2 cellular contexts compared by ENCODE assay signal in the genomic region with DNA sequence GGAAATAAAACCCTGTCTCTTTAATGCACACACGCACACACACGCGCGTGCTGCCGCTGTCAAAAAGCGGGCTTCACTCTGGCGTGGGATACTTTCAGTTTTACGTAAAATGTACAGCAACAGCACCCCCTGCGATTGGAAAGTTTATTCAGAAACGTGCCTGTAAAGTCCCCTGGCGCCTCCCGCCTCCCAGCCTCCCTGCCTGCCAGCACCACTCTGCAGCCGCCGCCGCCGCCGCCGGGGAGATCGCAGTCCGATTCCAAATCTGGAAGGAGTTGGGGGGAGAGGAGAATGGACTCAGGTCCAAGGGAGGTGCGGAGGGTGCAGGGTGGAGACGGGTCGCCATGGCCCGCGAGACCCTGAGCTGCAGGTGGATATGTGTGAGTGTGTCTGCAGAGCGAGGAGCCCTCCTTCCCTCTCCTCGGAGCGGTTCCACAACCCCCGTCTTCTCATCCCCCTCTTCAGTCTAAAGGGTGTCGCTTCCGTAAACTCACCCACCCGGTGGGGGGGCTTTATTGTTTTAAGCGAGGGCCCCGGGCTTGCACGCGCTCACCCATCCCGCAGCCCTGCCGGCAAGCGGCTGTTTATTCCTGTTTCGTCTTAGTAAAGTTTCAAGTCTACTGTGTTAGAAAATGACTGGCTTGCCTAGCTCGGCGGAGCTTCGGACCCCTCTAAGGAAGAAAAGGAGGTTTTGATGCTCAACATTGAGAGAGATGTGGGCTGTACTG.
A peak's percentile ranks its signal among the peaks of the same experiment; 100 is the strongest.
TF ChIP-seq lines count a peak whose summit lies in the region.

No MANE protein-coding gene starts in this region.

TF ChIP-seq in GM23338, 12 proteins besides CTCF, POLR2A, EP300 and RAD21 (continued from another document and continues in another):
- TF ChIP-seq, protein P1, sequence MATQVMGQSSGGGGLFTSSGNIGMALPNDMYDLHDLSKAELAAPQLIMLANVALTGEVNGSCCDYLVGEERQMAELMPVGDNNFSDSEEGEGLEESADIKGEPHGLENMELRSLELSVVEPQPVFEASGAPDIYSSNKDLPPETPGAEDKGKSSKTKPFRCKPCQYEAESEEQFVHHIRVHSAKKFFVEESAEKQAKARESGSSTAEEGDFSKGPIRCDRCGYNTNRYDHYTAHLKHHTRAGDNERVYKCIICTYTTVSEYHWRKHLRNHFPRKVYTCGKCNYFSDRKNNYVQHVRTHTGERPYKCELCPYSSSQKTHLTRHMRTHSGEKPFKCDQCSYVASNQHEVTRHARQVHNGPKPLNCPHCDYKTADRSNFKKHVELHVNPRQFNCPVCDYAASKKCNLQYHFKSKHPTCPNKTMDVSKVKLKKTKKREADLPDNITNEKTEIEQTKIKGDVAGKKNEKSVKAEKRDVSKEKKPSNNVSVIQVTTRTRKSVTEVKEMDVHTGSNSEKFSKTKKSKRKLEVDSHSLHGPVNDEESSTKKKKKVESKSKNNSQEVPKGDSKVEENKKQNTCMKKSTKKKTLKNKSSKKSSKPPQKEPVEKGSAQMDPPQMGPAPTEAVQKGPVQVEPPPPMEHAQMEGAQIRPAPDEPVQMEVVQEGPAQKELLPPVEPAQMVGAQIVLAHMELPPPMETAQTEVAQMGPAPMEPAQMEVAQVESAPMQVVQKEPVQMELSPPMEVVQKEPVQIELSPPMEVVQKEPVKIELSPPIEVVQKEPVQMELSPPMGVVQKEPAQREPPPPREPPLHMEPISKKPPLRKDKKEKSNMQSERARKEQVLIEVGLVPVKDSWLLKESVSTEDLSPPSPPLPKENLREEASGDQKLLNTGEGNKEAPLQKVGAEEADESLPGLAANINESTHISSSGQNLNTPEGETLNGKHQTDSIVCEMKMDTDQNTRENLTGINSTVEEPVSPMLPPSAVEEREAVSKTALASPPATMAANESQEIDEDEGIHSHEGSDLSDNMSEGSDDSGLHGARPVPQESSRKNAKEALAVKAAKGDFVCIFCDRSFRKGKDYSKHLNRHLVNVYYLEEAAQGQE (IDR thresholded peaks at IDR 0.05; ENCODE audit: unreplicated experiment), result no peak
- TF ChIP-seq, protein P2, sequence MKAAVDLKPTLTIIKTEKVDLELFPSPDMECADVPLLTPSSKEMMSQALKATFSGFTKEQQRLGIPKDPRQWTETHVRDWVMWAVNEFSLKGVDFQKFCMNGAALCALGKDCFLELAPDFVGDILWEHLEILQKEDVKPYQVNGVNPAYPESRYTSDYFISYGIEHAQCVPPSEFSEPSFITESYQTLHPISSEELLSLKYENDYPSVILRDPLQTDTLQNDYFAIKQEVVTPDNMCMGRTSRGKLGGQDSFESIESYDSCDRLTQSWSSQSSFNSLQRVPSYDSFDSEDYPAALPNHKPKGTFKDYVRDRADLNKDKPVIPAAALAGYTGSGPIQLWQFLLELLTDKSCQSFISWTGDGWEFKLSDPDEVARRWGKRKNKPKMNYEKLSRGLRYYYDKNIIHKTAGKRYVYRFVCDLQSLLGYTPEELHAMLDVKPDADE (IDR thresholded peaks at IDR 0.05), result no peak
- no peak for TF ChIP-seq STAT1 (IDR thresholded peaks at IDR 0.05; ENCODE audit: unreplicated experiment)
- TF ChIP-seq, protein P3, sequence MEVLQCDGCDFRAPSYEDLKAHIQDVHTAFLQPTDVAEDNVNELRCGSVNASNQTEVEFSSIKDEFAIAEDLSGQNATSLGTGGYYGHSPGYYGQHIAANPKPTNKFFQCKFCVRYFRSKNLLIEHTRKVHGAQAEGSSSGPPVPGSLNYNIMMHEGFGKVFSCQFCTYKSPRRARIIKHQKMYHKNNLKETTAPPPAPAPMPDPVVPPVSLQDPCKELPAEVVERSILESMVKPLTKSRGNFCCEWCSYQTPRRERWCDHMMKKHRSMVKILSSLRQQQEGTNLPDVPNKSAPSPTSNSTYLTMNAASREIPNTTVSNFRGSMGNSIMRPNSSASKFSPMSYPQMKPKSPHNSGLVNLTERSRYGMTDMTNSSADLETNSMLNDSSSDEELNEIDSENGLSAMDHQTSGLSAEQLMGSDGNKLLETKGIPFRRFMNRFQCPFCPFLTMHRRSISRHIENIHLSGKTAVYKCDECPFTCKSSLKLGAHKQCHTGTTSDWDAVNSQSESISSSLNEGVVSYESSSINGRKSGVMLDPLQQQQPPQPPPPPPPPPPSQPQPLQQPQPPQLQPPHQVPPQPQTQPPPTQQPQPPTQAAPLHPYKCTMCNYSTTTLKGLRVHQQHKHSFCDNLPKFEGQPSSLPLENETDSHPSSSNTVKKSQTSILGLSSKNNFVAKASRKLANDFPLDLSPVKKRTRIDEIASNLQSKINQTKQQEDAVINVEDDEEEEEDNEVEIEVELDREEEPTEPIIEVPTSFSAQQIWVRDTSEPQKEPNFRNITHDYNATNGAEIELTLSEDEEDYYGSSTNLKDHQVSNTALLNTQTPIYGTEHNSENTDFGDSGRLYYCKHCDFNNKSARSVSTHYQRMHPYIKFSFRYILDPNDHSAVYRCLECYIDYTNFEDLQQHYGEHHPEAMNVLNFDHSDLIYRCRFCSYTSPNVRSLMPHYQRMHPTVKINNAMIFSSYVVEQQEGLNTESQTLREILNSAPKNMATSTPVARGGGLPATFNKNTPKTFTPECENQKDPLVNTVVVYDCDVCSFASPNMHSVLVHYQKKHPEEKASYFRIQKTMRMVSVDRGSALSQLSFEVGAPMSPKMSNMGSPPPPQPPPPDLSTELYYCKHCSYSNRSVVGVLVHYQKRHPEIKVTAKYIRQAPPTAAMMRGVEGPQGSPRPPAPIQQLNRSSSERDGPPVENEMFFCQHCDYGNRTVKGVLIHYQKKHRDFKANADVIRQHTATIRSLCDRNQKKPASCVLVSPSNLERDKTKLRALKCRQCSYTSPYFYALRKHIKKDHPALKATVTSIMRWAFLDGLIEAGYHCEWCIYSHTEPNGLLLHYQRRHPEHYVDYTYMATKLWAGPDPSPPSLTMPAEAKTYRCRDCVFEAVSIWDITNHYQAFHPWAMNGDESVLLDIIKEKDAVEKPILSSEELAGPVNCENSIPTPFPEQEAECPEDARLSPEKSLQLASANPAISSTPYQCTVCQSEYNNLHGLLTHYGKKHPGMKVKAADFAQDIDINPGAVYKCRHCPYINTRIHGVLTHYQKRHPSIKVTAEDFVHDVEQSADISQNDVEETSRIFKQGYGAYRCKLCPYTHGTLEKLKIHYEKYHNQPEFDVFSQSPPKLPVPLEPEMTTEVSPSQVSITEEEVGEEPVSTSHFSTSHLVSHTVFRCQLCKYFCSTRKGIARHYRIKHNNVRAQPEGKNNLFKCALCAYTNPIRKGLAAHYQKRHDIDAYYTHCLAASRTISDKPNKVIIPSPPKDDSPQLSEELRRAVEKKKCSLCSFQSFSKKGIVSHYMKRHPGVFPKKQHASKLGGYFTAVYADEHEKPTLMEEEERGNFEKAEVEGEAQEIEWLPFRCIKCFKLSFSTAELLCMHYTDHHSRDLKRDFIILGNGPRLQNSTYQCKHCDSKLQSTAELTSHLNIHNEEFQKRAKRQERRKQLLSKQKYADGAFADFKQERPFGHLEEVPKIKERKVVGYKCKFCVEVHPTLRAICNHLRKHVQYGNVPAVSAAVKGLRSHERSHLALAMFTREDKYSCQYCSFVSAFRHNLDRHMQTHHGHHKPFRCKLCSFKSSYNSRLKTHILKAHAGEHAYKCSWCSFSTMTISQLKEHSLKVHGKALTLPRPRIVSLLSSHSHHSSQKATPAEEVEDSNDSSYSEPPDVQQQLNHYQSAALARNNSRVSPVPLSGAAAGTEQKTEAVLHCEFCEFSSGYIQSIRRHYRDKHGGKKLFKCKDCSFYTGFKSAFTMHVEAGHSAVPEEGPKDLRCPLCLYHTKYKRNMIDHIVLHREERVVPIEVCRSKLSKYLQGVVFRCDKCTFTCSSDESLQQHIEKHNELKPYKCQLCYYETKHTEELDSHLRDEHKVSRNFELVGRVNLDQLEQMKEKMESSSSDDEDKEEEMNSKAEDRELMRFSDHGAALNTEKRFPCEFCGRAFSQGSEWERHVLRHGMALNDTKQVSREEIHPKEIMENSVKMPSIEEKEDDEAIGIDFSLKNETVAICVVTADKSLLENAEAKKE (CRISPR knock-in tag; IDR thresholded peaks at IDR 0.05), result no peak
- no peak for TF ChIP-seq EZH2phosphoT487 (IDR thresholded peaks at IDR 0.05; ENCODE audit: unreplicated experiment)
- TF ChIP-seq POLR2AphosphoS5 (IDR thresholded peaks at IDR 0.05; ENCODE audit: low read depth), result no peak; the same call in none of the 2 replicates
- no peak for TF ChIP-seq ZNF331 (CRISPR knock-in tag; IDR thresholded peaks at IDR 0.05; ENCODE audit: low read depth)

TF ChIP-seq in GM12878, 131 proteins besides CTCF, POLR2A, EP300 and RAD21 (continues in another document):
- TF ChIP-seq, protein P4, sequence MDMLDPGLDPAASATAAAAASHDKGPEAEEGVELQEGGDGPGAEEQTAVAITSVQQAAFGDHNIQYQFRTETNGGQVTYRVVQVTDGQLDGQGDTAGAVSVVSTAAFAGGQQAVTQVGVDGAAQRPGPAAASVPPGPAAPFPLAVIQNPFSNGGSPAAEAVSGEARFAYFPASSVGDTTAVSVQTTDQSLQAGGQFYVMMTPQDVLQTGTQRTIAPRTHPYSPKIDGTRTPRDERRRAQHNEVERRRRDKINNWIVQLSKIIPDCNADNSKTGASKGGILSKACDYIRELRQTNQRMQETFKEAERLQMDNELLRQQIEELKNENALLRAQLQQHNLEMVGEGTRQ (IDR thresholded peaks at IDR 0.05; ENCODE audit: borderline replicate concordance, low read depth, low read length), result no peak
- TF ChIP-seq, protein P5, sequence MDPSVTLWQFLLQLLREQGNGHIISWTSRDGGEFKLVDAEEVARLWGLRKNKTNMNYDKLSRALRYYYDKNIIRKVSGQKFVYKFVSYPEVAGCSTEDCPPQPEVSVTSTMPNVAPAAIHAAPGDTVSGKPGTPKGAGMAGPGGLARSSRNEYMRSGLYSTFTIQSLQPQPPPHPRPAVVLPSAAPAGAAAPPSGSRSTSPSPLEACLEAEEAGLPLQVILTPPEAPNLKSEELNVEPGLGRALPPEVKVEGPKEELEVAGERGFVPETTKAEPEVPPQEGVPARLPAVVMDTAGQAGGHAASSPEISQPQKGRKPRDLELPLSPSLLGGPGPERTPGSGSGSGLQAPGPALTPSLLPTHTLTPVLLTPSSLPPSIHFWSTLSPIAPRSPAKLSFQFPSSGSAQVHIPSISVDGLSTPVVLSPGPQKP (IDR thresholded peaks at IDR 0.05; ENCODE audit: low read depth, low read length), result no peak; the same call in 1 of the 2 replicates
- TF ChIP-seq CREB1 (IDR thresholded peaks at IDR 0.05; ENCODE audit: low read depth), result peak; percentile 78; the same call in 1 of the 2 replicates
- TF ChIP-seq TCF3 (IDR thresholded peaks at IDR 0.05; ENCODE audit: borderline replicate concordance, insufficient read depth, low read depth, low read length), result no peak
- TF ChIP-seq ZNF384 (IDR thresholded peaks at IDR 0.05; ENCODE audit: borderline replicate concordance, low read depth, low read length), result no peak
- TF ChIP-seq, protein P6, sequence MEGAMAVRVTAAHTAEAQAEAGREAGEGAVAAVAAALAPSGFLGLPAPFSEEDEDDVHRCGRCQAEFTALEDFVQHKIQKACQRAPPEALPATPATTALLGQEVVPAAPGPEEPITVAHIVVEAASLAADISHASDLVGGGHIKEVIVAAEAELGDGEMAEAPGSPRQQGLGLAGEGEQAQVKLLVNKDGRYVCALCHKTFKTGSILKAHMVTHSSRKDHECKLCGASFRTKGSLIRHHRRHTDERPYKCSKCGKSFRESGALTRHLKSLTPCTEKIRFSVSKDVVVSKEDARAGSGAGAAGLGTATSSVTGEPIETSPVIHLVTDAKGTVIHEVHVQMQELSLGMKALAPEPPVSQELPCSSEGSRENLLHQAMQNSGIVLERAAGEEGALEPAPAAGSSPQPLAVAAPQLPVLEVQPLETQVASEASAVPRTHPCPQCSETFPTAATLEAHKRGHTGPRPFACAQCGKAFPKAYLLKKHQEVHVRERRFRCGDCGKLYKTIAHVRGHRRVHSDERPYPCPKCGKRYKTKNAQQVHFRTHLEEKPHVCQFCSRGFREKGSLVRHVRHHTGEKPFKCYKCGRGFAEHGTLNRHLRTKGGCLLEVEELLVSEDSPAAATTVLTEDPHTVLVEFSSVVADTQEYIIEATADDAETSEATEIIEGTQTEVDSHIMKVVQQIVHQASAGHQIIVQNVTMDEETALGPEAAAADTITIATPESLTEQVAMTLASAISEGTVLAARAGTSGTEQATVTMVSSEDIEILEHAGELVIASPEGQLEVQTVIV (IDR thresholded peaks at IDR 0.05; ENCODE audit: borderline replicate concordance, partially characterized antibody), result no peak
- no peak for TF ChIP-seq POLR2AphosphoS2 (IDR thresholded peaks at IDR 0.05; ENCODE audit: low read depth, low read length)
- TF ChIP-seq PML (IDR thresholded peaks at IDR 0.05; ENCODE audit: low read length), result no peak
- TF ChIP-seq CBFB (IDR thresholded peaks at IDR 0.05; ENCODE audit: low read depth), result no peak
- TF ChIP-seq KDM1A (IDR thresholded peaks at IDR 0.05; ENCODE audit: borderline replicate concordance), result no peak
- TF ChIP-seq FOS (IDR thresholded peaks at IDR 0.05; ENCODE audit: borderline replicate concordance, extremely low read depth, insufficient read length), result no peak
- no peak for TF ChIP-seq YBX1 (IDR thresholded peaks at IDR 0.05)
- no peak for TF ChIP-seq BMI1 (IDR thresholded peaks at IDR 0.05; ENCODE audit: borderline replicate concordance)
- TF ChIP-seq JUND (IDR thresholded peaks at IDR 0.05; ENCODE audit: low read depth, low read length), result no peak
- TF ChIP-seq IKZF2 (IDR thresholded peaks at IDR 0.05), result 0 out of 4 replicates have a peak, but pooled peaks of 1 of the 2 experiments have one; percentile 21
- TF ChIP-seq CHD1 (IDR thresholded peaks at IDR 0.05; ENCODE audit: low read depth, low read length), result no peak
- no peak for TF ChIP-seq ETV6 (conservative IDR thresholded peaks at IDR 0.05 in 1 of 2, IDR thresholded peaks at IDR 0.05 in 1 of 2; ENCODE audit: borderline replicate concordance in 1 of 2, low read depth in 1 of 2)
- no peak for TF ChIP-seq NRF1 (conservative IDR thresholded peaks at IDR 0.05; ENCODE audit: low read depth, low read length)
- no peak for TF ChIP-seq ZNF24 (IDR thresholded peaks at IDR 0.05)
- peak; percentile 40 for TF ChIP-seq IKZF1 (conservative IDR thresholded peaks at IDR 0.05)
- 0 out of 2 replicates have a peak, but pooled peaks have one; percentile 21 for TF ChIP-seq NFIC (IDR thresholded peaks at IDR 0.05; ENCODE audit: low read depth, low read length)
- peak; percentile 32; the same call in 1 of the 2 replicates for TF ChIP-seq CBX5 (IDR thresholded peaks at IDR 0.05; ENCODE audit: low read depth)
- peak; percentile 42 for TF ChIP-seq CREM (IDR thresholded peaks at IDR 0.05; ENCODE audit: low read depth)
- no peak for TF ChIP-seq SREBF2 (IDR thresholded peaks at IDR 0.05; ENCODE audit: low read length)
- TF ChIP-seq, protein P7, sequence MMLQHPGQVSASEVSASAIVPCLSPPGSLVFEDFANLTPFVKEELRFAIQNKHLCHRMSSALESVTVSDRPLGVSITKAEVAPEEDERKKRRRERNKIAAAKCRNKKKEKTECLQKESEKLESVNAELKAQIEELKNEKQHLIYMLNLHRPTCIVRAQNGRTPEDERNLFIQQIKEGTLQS (IDR thresholded peaks at IDR 0.05; ENCODE audit: borderline replicate concordance, extremely low read depth, low read depth, low read length), result no peak
- no peak for TF ChIP-seq MTA3 (IDR thresholded peaks at IDR 0.05; ENCODE audit: borderline replicate concordance, low read length)
- TF ChIP-seq, protein P8, sequence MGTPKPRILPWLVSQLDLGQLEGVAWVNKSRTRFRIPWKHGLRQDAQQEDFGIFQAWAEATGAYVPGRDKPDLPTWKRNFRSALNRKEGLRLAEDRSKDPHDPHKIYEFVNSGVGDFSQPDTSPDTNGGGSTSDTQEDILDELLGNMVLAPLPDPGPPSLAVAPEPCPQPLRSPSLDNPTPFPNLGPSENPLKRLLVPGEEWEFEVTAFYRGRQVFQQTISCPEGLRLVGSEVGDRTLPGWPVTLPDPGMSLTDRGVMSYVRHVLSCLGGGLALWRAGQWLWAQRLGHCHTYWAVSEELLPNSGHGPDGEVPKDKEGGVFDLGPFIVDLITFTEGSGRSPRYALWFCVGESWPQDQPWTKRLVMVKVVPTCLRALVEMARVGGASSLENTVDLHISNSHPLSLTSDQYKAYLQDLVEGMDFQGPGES (IDR thresholded peaks at IDR 0.05), result no peak
- peak; percentile 40 for TF ChIP-seq EED (IDR thresholded peaks at IDR 0.05; ENCODE audit: low read depth)
